ENCODE assay signal across 9 cellular contexts in the genomic region with DNA sequence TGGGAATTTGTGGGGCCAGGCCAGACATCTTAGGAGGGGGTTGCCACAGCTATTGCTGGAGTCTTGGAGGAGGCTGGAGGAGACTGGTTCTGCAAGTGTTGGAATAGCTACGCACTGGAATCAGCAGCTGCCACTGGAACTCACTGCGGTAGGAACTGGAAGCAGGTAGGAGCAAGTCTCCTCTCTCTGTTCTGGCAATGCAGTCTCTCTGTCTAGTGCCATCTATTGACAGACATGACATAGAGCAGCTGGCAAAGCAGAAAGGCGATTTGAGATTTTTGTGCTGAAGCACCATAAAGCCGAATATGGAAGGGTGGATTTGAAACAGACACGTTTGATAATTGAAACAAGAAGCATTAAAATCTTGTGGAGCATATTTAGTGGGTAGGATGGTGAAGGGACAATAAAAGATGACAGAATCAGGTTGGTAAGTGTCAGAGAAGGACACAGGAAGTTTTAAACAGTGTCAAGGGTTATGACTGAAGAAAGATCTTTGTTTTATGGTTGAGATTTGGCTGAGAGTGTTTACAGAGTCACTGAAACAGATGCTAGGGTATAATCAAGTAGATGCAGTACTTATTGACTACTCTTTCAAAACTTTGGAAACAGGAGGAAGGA. TPM values are rescaled to one million over a fixed set of nuclear protein-coding genes. Genes with fewer than 3 reads are reported as not detected.
DNase-seq lines count a peak whose midpoint lies in the region; ATAC-seq, FAIRE-seq and TF ChIP-seq lines count a peak whose summit lies in the region.
"Had no signal": no experiment of that assay in that cellular context is flagged by ENCODE, and none has a peak within 500 bp of the region (broad histone marks: within the 10 kb centered on the region; RNA-seq: fewer than 3 reads in every experiment).

No MANE protein-coding gene starts in this region.

- DNase-seq in CD4-positive, alpha-beta T cell: no peak
- DNase-seq in NCI-H524 treated with DMSO at 0.1 percent for 48 hours (lab: John Stamatoyannopoulos, UW) (peak; percentile 16), K562 (ENCODE audit: extremely low read depth in 1 of 4, low spot score in 3 of 4) (peak in 2 of 4 experiments; percentile 26 to 31), iPS-NIHi11 (ENCODE audit: low spot score) (peak; percentile 80), thyroid gland (peak; percentile 56 to 71)
- no peak for DNase-seq in effector CD8-positive, alpha-beta T cell (lab: John Stamatoyannopoulos, UW)

- peak; percentile 65 for FAIRE-seq in K562 (lab: Jason Lieb, UNC)

- no peaks in the 10 kb centered on the region for H3K27me3 ChIP-seq in CD4-positive, alpha-beta T cell (ENCODE audit: control insufficient read depth, insufficient read depth, low read length)
- H3K27me3 ChIP-seq in K562 (ENCODE audit: control insufficient read depth in 2 of 2, insufficient read depth in 2 of 2, low read length in 2 of 2) (peaks cover 0 to 7% of the 10 kb centered on the region in 2 experiments; a peak in 3 of 5 replicates), thyroid gland (no peaks in the 10 kb centered on the region)

- H3K4me2 ChIP-seq in K562 (ENCODE audit: insufficient read depth, low read length): no peak overlapping the region

- no peaks in the 10 kb centered on the region for H3K36me3 ChIP-seq in K562 (ENCODE audit: control insufficient read depth, insufficient read depth, low read length)
- H3K36me3 ChIP-seq in thyroid gland: no peaks in the 10 kb centered on the region

- no TSS peak for BruUV-seq in K562 (replicated peaks; lab: Mats Ljungman, UMichigan)

- CTCF ChIA-PET in CD4-positive, alpha-beta T cell (lab: Charles Lee): interaction anchor here (0.7 to 1.8 kb wide), 7 partner anchors 14 to 119 kb away, joined by 3 to 7 read pairs (median 4); a partner anchor contains a TSS
- CTCF ChIA-PET in K562 (lab: Yijun Ruan, JAX; ENCODE audit: low intra/inter-chr PET ratio): no interaction called here

- no peaks in the 10 kb centered on the region for H3K9me3 ChIP-seq in CD4-positive, alpha-beta T cell (ENCODE audit: control insufficient read depth, low read length)
- H3K9me3 ChIP-seq in K562 (replicated peaks; ENCODE audit: control insufficient read depth, insufficient read depth, low read depth, low read length) (no peaks in the 10 kb centered on the region), thyroid gland (no peaks in the 10 kb centered on the region)

- TF ChIP-seq POLR2A in K562 (conservative IDR thresholded peaks at IDR 0.05) (no peak), thyroid gland (IDR thresholded peaks at IDR 0.05) (no peak)

- no peak overlapping the region for H3K27ac Mint-ChIP-seq in CD4-positive, alpha-beta T cell

- in situ Hi-C loops in K562 (cut with MboI): no loop called here

- H3K4me1 ChIP-seq in K562 (replicated peaks in 1 of 2; ENCODE audit: control insufficient read depth in 2 of 2, insufficient read depth in 2 of 2, low read length in 2 of 2): no peaks in the 10 kb centered on the region; a peak in 1 of 5 replicates
- H3K4me1 ChIP-seq in thyroid gland: no peaks in the 10 kb centered on the region

- H3K4me1 Mint-ChIP-seq in CD4-positive, alpha-beta T cell (ENCODE audit: low read depth): no peaks in the 10 kb centered on the region

- no peak overlapping the region for H3K4me3 ChIP-seq in K562
- no peak overlapping the region for H3K4me3 ChIP-seq in thyroid gland (replicated peaks in 1 of 3)
- H3K4me3 ChIP-seq: skin epidermis had no signal

- no peaks in the 10 kb centered on the region for H4K20me1 ChIP-seq in K562 (replicated peaks; ENCODE audit: control insufficient read depth, insufficient read depth, low read length)

- peak; percentile 55 for ATAC-seq in CD4-positive, alpha-beta T cell (ENCODE audit: poor library complexity)
- ATAC-seq in GM18873 (IDR thresholded peaks at IDR 0.05; ENCODE audit: low FRiP score, unreplicated experiment) (peak; percentile 74), HG03442 (IDR thresholded peaks at IDR 0.05; ENCODE audit: unreplicated experiment) (peak; percentile 93), K562 (peak; percentile 82)

- POLR2A ChIA-PET in CD4-positive, alpha-beta T cell (lab: Charles Lee): interaction anchor here (0.6 to 1.1 kb wide), 3 partner anchors 10 to 15 kb away, joined by 3 to 4 read pairs (median 3); no protein-coding TSS in a partner anchor
- POLR2A ChIA-PET in K562 (lab: Yijun Ruan, JAX): interaction anchor here (1.0 kb wide), 1 partner anchor 17 kb away, joined by 3 read pairs; no protein-coding TSS in a partner anchor

- peak in 1 of 2 experiments; percentile 42; a peak in 1 of 4 replicates for TF ChIP-seq RAD21 in K562 (CRISPR knock-in tag; conservative IDR thresholded peaks at IDR 0.05 in 1 of 2, IDR thresholded peaks at IDR 0.05 in 1 of 2)

- no peak overlapping the region; the same call in 1 of the 2 replicates for H2AFZ ChIP-seq in K562 (ENCODE audit: low read depth, low read length)

- H3K9ac ChIP-seq in K562 (ENCODE audit: insufficient read depth in 1 of 2, low read depth in 2 of 2, low read length in 2 of 2): no peak overlapping the region

- H3K27ac ChIP-seq in CD4-positive, alpha-beta T cell (ENCODE audit: low read depth, low read length): no peak overlapping the region
- H3K27ac ChIP-seq in K562 (ENCODE audit: extremely low read depth, low read depth, low read length) (no peak overlapping the region), thyroid gland (no peak overlapping the region)
- H3K27ac ChIP-seq: skin epidermis had no signal

- no peaks in the 10 kb centered on the region for H3K36me3 Mint-ChIP-seq in CD4-positive, alpha-beta T cell (ENCODE audit: low read depth)

- no peaks in the 10 kb centered on the region for H3K9me1 ChIP-seq in K562 (ENCODE audit: control insufficient read depth, insufficient read depth, low read length)

- peak; percentile 53 for TF ChIP-seq CTCF in CD4-positive, alpha-beta T cell (IDR thresholded peaks at IDR 0.05)
- TF ChIP-seq CTCF in K562 (IDR thresholded peaks at IDR 0.05 in 2 of 3, conservative IDR thresholded peaks at IDR 0.05 in 1 of 3; ENCODE audit: insufficient read depth in 2 of 3, low read depth in 1 of 3, low read length in 3 of 3) (peak; percentile 42 to 59 (median 57)), thyroid gland (IDR thresholded peaks at IDR 0.05) (peak; percentile 20 to 80 (median 70))

- TF ChIP-seq EP300 in K562 (IDR thresholded peaks at IDR 0.05; ENCODE audit: low read length): no peak

- H3K4me3 Mint-ChIP-seq in CD4-positive, alpha-beta T cell: no peak overlapping the region

- intact Hi-C loops in CD4-positive, alpha-beta T cell (cut with DNase I, micrococcal nuclease): loop anchor here in 1 of 2 experiments (2.0 kb wide), 1 partner anchor 92 kb away; no protein-coding TSS in a partner anchor
- intact Hi-C loops in K562 (cut with micrococcal nuclease) (loop anchor here (1.0 kb wide), 1 partner anchor 23 kb away; a partner anchor contains a TSS), thyroid gland (cut with DNase I) (no loop called here)

- H3K79me2 ChIP-seq in K562 (ENCODE audit: control insufficient read depth, insufficient read depth, low read length): no peaks in the 10 kb centered on the region

- WGBS in K562 (ENCODE audit: insufficient coverage, low coverage, missing lambda C conversion rate): 0% methylated on average over 5 of the region's 5 CpGs
- 11 to 17% methylated on average over 5 of the region's 5 CpGs for WGBS in thyroid gland, 2 donors

- no peaks in the 10 kb centered on the region for H3K27me3 Mint-ChIP-seq in CD4-positive, alpha-beta T cell

- H3K9me3 Mint-ChIP-seq in CD4-positive, alpha-beta T cell: no peaks in the 10 kb centered on the region

RNA-seq across cellular contexts. Expression of a gene that starts 23.5 kb away (rescaled TPM):
- under 1 TPM; 0.22 to 0.41 TPM for total RNA-seq in CD4-positive, alpha-beta T cell
- total RNA-seq in K562 (2011; cell fraction: chromatin; rRNA removed; ENCODE audit: low replicate concordance): not detected in 2 replicates
- total RNA-seq in K562 (2011; cell fraction: nucleolus; rRNA removed): not detected in 2 replicates
- total RNA-seq in K562 (2011; cell fraction: nucleoplasm; rRNA removed): not detected in 2 replicates
- not detected in 2 replicates for total RNA-seq in K562 (2014; rRNA removed)
- total RNA-seq in K562 (2014; rRNA removed; fragmentation: Illumina TruSeq; extraction: Trizol): not detected in 2 replicates
- total RNA-seq in K562 (2015; rRNA removed; fragmentation: Illumina TruSeq; extraction: Trizol): 0.04 TPM in 1 of 2 replicates, not detected in the other
- 0.13 and 0.18 TPM in 2 replicates for total RNA-seq in K562 (2021)
- polyA plus RNA-seq in K562 (2011; rRNA removed): not detected in 2 replicates
- polyA plus RNA-seq in K562 (2011; cell fraction: cytosol; rRNA removed): not detected in 2 replicates
- polyA plus RNA-seq in K562 (2011; cell fraction: nucleus; rRNA removed): not detected in 2 replicates
- polyA plus RNA-seq in K562 (2012): 0.03 TPM in 2 replicates
- polyA plus RNA-seq in K562 (2014; fragmentation: Illumina TruSeq; extraction: Trizol): 0.03 TPM in 1 of 2 replicates, not detected in the other
- polyA plus RNA-seq in K562 (2014; fragmentation: Nextera tagmentation; extraction: Ambion mirVana): not detected
- polyA plus RNA-seq in K562 (2014; rRNA removed): not detected in 2 replicates
- not detected in 2 replicates for polyA minus RNA-seq in K562 (2011; rRNA and poly(A)+ RNA removed)
- polyA minus RNA-seq in K562 (2011; cell fraction: cytosol; rRNA and poly(A)+ RNA removed): not detected in 2 replicates
- polyA minus RNA-seq in K562 (2011; cell fraction: nucleus; rRNA and poly(A)+ RNA removed): not detected in 2 replicates
- total RNA-seq in thyroid gland: 10 to 100 TPM; 11.4 to 37.8 (median 23.8) TPM

RNA-seq across cellular contexts. Expression of a gene that starts 29.3 kb away (rescaled TPM):
- 10 to 100 TPM; 13.9 to 14.8 TPM for total RNA-seq in CD4-positive, alpha-beta T cell
- total RNA-seq in K562 (2011; cell fraction: chromatin; rRNA removed; ENCODE audit: low replicate concordance): 81.0 and 127 TPM in 2 replicates
- total RNA-seq in K562 (2011; cell fraction: nucleolus; rRNA removed): 24.8 and 40.4 TPM in 2 replicates
- total RNA-seq in K562 (2011; cell fraction: nucleoplasm; rRNA removed): 67.7 and 90.5 TPM in 2 replicates
- 8.1 and 10.4 TPM in 2 replicates for total RNA-seq in K562 (2014; rRNA removed)
- 15.0 and 16.5 TPM in 2 replicates for total RNA-seq in K562 (2014; rRNA removed; fragmentation: Illumina TruSeq; extraction: Trizol)
- total RNA-seq in K562 (2015; rRNA removed; fragmentation: Illumina TruSeq; extraction: Trizol): 11.3 and 12.1 TPM in 2 replicates
- total RNA-seq in K562 (2021): 20.0 and 20.1 TPM in 2 replicates
- polyA plus RNA-seq in K562 (2011; rRNA removed): 22.5 and 37.3 TPM in 2 replicates
- polyA plus RNA-seq in K562 (2011; cell fraction: cytosol; rRNA removed): 12.3 and 36.0 TPM in 2 replicates
- polyA plus RNA-seq in K562 (2011; cell fraction: nucleus; rRNA removed): 44.1 and 66.0 TPM in 2 replicates
- 13.2 and 34.7 TPM in 2 replicates for polyA plus RNA-seq in K562 (2012)
- 16.8 and 19.6 TPM in 2 replicates for polyA plus RNA-seq in K562 (2014; fragmentation: Illumina TruSeq; extraction: Trizol)
- polyA plus RNA-seq in K562 (2014; fragmentation: Nextera tagmentation; extraction: Ambion mirVana): 1 to 10 TPM; 7.1 to 8.1 TPM
- polyA plus RNA-seq in K562 (2014; rRNA removed): 9.0 and 10.5 TPM in 2 replicates
- polyA minus RNA-seq in K562 (2011; rRNA and poly(A)+ RNA removed): 34.8 and 79.8 TPM in 2 replicates
- 17.4 and 37.8 TPM in 2 replicates for polyA minus RNA-seq in K562 (2011; cell fraction: cytosol; rRNA and poly(A)+ RNA removed)
- polyA minus RNA-seq in K562 (2011; cell fraction: nucleus; rRNA and poly(A)+ RNA removed): 39.9 and 102 TPM in 2 replicates
- total RNA-seq in thyroid gland: 100 to 1,000 TPM in 1 of 4 donors, 10 to 100 TPM in 3; 56.3 to 120 (median 80.4) TPM

Comparison
In these comparisons a context has a peak if more than half of its experiments do, and no peak if none do; other contexts are left out.
1. DNase-seq: peak in NCI-H524 treated with DMSO at 0.1 percent for 48 hours (single experiment), iPS-NIHi11 (single experiment) and thyroid gland (2 of 2); none in CD4-positive, alpha-beta T cell (0 of 10) and effector CD8-positive, alpha-beta T cell (single experiment).
2. RNA of a gene that starts 23.5 kb away (total RNA-seq): 11.4 to 37.8 TPM in thyroid gland; 0.22 to 0.41 TPM in CD4-positive, alpha-beta T cell and 0.04 to 0.18 TPM in K562; every median in the first group is over 4 times any median in the second.
3. Peak in every context shown above with its lines, with median percentiles within 50 percentile points of each other: ATAC-seq and CTCF ChIP-seq.